ENCODE assay signal across 8 cellular contexts in genomic region chr5:65482280-65482726, GRCh38. TPM values are rescaled to one million over a fixed set of nuclear protein-coding genes. Genes with fewer than 3 reads are reported as not detected.
DNase-seq lines count a peak whose midpoint lies in the region; ATAC-seq and TF ChIP-seq lines count a peak whose summit lies in the region.

No MANE protein-coding gene starts in this region.

- WGBS in esophagus muscularis mucosa, result 2% methylated on average over 6 of the region's 6 CpGs

- peaks cover 2% of the 10 kb centered on the region for H3K36me3 Mint-ChIP-seq in neural crest cell (ENCODE audit: low read depth)

- TF ChIP-seq EP300 in esophagus muscularis mucosa (IDR thresholded peaks at IDR 0.05), result no peak

- H3K9me3 ChIP-seq in BE2C (no peaks in the 10 kb centered on the region), esophagus muscularis mucosa (no peaks in the 10 kb centered on the region)

- no peak for TF ChIP-seq POLR2A in esophagus muscularis mucosa (IDR thresholded peaks at IDR 0.05; ENCODE audit: low read depth)

- ATAC-seq in GM21825 (IDR thresholded peaks at IDR 0.05; ENCODE audit: unreplicated experiment), result peak; percentile 17
- ATAC-seq in SK-N-SH treated with all-trans-retinoic acid at 6 μM for 48 hours, result peak; percentile 17
- no peak for ATAC-seq in GM18870 (IDR thresholded peaks at IDR 0.05; ENCODE audit: unreplicated experiment)

- peak overlapping the region; percentile 66 for H3K4me3 ChIP-seq in BE2C (ENCODE audit: low read depth, low read length)
- peak overlapping the region; percentile 53 to 73 (median 66) for H3K4me3 ChIP-seq in esophagus muscularis mucosa

- intact Hi-C loops in esophagus muscularis mucosa (cut with DNase I), result loop anchor here (2.0 to 10.0 kb wide), 5 partner anchors 268 to 670 kb away; no protein-coding TSS in a partner anchor

- no peaks in the 10 kb centered on the region for H3K36me3 ChIP-seq in BE2C
- no peaks in the 10 kb centered on the region for H3K36me3 ChIP-seq in esophagus muscularis mucosa

- H3K4me1 ChIP-seq in BE2C (no peaks in the 10 kb centered on the region; the same call in 1 of the 2 replicates), esophagus muscularis mucosa (peaks cover 10 to 35% (median 26%) of the 10 kb centered on the region in 4 donors)

- H3K27ac ChIP-seq in esophagus muscularis mucosa (replicated peaks in 1 of 4), result peak overlapping the region; percentile 90 to 96 (median 92)

- H3K27ac Mint-ChIP-seq in neural crest cell (ENCODE audit: unreplicated experiment), result peak overlapping the region; percentile 96

- peaks cover 3% of the 10 kb centered on the region for H3K9me3 Mint-ChIP-seq in neural crest cell

- H3K27me3 Mint-ChIP-seq in neural crest cell (ENCODE audit: low read depth), result no peaks in the 10 kb centered on the region

- H3K4me3 Mint-ChIP-seq in neural crest cell, result no peak overlapping the region

- DNase-seq in BE2C (no peak), esophagus muscularis mucosa (ENCODE audit: extremely low spot score) (no peak), neural crest cell (ENCODE audit: low read depth, low spot score) (no peak), NCI-H2107 treated with DMSO at 0.1 percent for 48 hours (lab: John Stamatoyannopoulos, UW; ENCODE audit: unreplicated experiment) (no peak), islet precursor cell (no peak)

- peaks cover 21% of the 10 kb centered on the region for H3K4me1 Mint-ChIP-seq in neural crest cell

- TF ChIP-seq CTCF in BE2C (IDR thresholded peaks at IDR 0.05; ENCODE audit: low read depth, low read length), result no peak
- no peak for TF ChIP-seq CTCF in esophagus muscularis mucosa (IDR thresholded peaks at IDR 0.05)
- TF ChIP-seq CTCF in neural crest cell (conservative IDR thresholded peaks at IDR 0.05), result no peak

- H3K27me3 ChIP-seq in BE2C (no peaks in the 10 kb centered on the region), esophagus muscularis mucosa (no peaks in the 10 kb centered on the region)

TF ChIP-seq in SK-N-SH treated with all-trans-retinoic acid at 6 μM for 48 hours, 23 proteins besides CTCF, POLR2A, EP300 and RAD21:
- TF ChIP-seq, protein P1, sequence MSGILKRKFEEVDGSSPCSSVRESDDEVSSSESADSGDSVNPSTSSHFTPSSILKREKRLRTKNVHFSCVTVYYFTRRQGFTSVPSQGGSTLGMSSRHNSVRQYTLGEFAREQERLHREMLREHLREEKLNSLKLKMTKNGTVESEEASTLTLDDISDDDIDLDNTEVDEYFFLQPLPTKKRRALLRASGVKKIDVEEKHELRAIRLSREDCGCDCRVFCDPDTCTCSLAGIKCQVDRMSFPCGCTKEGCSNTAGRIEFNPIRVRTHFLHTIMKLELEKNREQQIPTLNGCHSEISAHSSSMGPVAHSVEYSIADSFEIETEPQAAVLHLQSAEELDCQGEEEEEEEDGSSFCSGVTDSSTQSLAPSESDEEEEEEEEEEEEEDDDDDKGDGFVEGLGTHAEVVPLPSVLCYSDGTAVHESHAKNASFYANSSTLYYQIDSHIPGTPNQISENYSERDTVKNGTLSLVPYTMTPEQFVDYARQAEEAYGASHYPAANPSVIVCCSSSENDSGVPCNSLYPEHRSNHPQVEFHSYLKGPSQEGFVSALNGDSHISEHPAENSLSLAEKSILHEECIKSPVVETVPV (CRISPR knock-in tag; IDR thresholded peaks at IDR 0.05), result no peak
- TF ChIP-seq SNAI2 (CRISPR knock-in tag; IDR thresholded peaks at IDR 0.05), result no peak
- no peak for TF ChIP-seq ESRRG (CRISPR knock-in tag; IDR thresholded peaks at IDR 0.05)
- TF ChIP-seq, protein P2, sequence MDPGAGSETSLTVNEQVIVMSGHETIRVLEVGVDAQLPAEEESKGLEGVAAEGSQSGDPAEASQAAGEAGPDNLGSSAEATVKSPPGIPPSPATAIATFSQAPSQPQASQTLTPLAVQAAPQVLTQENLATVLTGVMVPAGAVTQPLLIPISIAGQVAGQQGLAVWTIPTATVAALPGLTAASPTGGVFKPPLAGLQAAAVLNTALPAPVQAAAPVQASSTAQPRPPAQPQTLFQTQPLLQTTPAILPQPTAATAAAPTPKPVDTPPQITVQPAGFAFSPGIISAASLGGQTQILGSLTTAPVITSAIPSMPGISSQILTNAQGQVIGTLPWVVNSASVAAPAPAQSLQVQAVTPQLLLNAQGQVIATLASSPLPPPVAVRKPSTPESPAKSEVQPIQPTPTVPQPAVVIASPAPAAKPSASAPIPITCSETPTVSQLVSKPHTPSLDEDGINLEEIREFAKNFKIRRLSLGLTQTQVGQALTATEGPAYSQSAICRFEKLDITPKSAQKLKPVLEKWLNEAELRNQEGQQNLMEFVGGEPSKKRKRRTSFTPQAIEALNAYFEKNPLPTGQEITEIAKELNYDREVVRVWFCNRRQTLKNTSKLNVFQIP (CRISPR knock-in tag; IDR thresholded peaks at IDR 0.05; ENCODE audit: borderline replicate concordance, low read depth), result no peak
- TF ChIP-seq GLIS3 (CRISPR knock-in tag; IDR thresholded peaks at IDR 0.05), result no peak
- no peak for TF ChIP-seq ZFP30 (CRISPR knock-in tag; IDR thresholded peaks at IDR 0.05)
- TF ChIP-seq ISL1 (CRISPR knock-in tag; IDR thresholded peaks at IDR 0.05), result no peak
- TF ChIP-seq ZFP3 (CRISPR knock-in tag; IDR thresholded peaks at IDR 0.05), result no peak
- TF ChIP-seq ARNTL (CRISPR knock-in tag; IDR thresholded peaks at IDR 0.05; ENCODE audit: borderline replicate concordance, low read depth), result no peak
- no peak for TF ChIP-seq BACH2 (CRISPR knock-in tag; IDR thresholded peaks at IDR 0.05; ENCODE audit: borderline replicate concordance)
- no peak for TF ChIP-seq RARB (CRISPR knock-in tag; IDR thresholded peaks at IDR 0.05)

RNA-seq across cellular contexts. Expression of gene ADAMTS6, which starts 0.6 kb away (rescaled TPM):
- polyA plus RNA-seq in BE2C (2012; ENCODE audit: insufficient read depth, insufficient read length, low read depth), result not detected
- total RNA-seq in esophagus muscularis mucosa (1 to 10 TPM; 1.4 to 4.2 (median 2.7) TPM), neural crest cell (7.1 and 8.2 TPM in 2 replicates)
